In genomic region chr15:84716036-84716732, GRCh38 we compare ENCODE assay signal across 8 cellular contexts. TPM values are rescaled to one million over a fixed set of nuclear protein-coding genes. Genes with fewer than 3 reads are reported as not detected.
DNase-seq lines count a peak whose midpoint lies in the region; ATAC-seq and TF ChIP-seq lines count a peak whose summit lies in the region.

Gene SEC11A (minus strand): TSS chr15:84716139. CDS start chr15:84716075, 64 bp downstream.

- peak; percentile 93 for ATAC-seq in HG03460 (IDR thresholded peaks at IDR 0.05; ENCODE audit: unreplicated experiment)
- ATAC-seq in left colon = peak; percentile 96

- H3K4me1 Mint-ChIP-seq in activated CD4-positive, alpha-beta T cell treated with anti-CD3 and anti-CD28 coated beads, Interleukin-2, amount 10 ng/mL, durations not matched to agents 24 days and 14 days = peaks cover 42% of the 10 kb centered on the region

- intact Hi-C loops in activated CD4-positive, alpha-beta T cell treated with anti-CD3 and anti-CD28 coated beads, Interleukin-2, amount 10 ng/mL, durations not matched to agents 24 days and 14 days (cut with micrococcal nuclease) = loop anchor here (1.0 to 10.0 kb wide), 5 partner anchors 19 to 269 kb away; partner anchors contain the start of genes PDE8A, WDR73 and ZSCAN2
- intact Hi-C loops in left colon (cut with DNase I, micrococcal nuclease) = no loop called here

- H3K36me3 Mint-ChIP-seq in activated CD4-positive, alpha-beta T cell treated with anti-CD3 and anti-CD28 coated beads, Interleukin-2, amount 10 ng/mL, durations not matched to agents 24 days and 14 days (ENCODE audit: low read depth) = peaks cover 13% of the 10 kb centered on the region

- H3K27ac ChIP-seq in coronary artery = peak within 1 kb of the TSS; percentile 92 to 96

- H3K36me3 ChIP-seq in BE2C = no peaks in the 10 kb centered on the region; the same call in 1 of the 2 replicates

- no peaks in the 10 kb centered on the region; the same call in 1 of the 2 replicates for H3K4me1 ChIP-seq in BE2C

- H3K4me3 ChIP-seq in BE2C (ENCODE audit: low read depth, low read length) (peak within 1 kb of the TSS; percentile 89), coronary artery (peak within 1 kb of the TSS; percentile 85)

- no peaks in the 10 kb centered on the region for H3K27me3 Mint-ChIP-seq in activated CD4-positive, alpha-beta T cell treated with anti-CD3 and anti-CD28 coated beads, Interleukin-2, amount 10 ng/mL, durations not matched to agents 24 days and 14 days

- H3K4me3 Mint-ChIP-seq in activated CD4-positive, alpha-beta T cell treated with anti-CD3 and anti-CD28 coated beads, Interleukin-2, amount 10 ng/mL, durations not matched to agents 24 days and 14 days = peak within 1 kb of the TSS; percentile 89

- no peaks in the 10 kb centered on the region for H3K9me3 ChIP-seq in BE2C

- H3K27ac Mint-ChIP-seq in activated CD4-positive, alpha-beta T cell treated with anti-CD3 and anti-CD28 coated beads, Interleukin-2, amount 10 ng/mL, durations not matched to agents 24 days and 14 days = peak within 1 kb of the TSS; percentile 91

- H3K9me3 Mint-ChIP-seq in activated CD4-positive, alpha-beta T cell treated with anti-CD3 and anti-CD28 coated beads, Interleukin-2, amount 10 ng/mL, durations not matched to agents 24 days and 14 days = no peaks in the 10 kb centered on the region

- DNase-seq in BE2C = peak; percentile 96
- peak; percentile 87 for DNase-seq in GM19240 (ENCODE audit: insufficient read length, low spot score)
- peak; percentile 89 to 96 for DNase-seq in NCI-H526 (lab: John Stamatoyannopoulos, UW)
- DNase-seq in activated CD4-positive, alpha-beta T cell treated with anti-CD3 and anti-CD28 coated beads, Interleukin-2, amount 10 ng/mL, durations not matched to agents 24 days and 14 days = peak; percentile 97
- DNase-seq in coronary artery (ENCODE audit: low spot score) = peak; percentile 98
- DNase-seq in left colon = peak; percentile 95 to 96
- peak; percentile 92 for DNase-seq in stimulated activated CD4-positive, alpha-beta T cell treated with anti-CD3 and anti-CD28 coated beads, Interleukin-1b, Interleukin-23, amount 100 ng/mL, for 48 hours

- H3K27me3 ChIP-seq in BE2C = no peaks in the 10 kb centered on the region

- TF ChIP-seq CTCF in BE2C (IDR thresholded peaks at IDR 0.05; ENCODE audit: low read depth, low read length) = no peak
- TF ChIP-seq CTCF in coronary artery (IDR thresholded peaks at IDR 0.05) = no peak

RNA-seq across cellular contexts. Expression of gene SEC11A, which starts in this region (rescaled TPM):
- polyA plus RNA-seq in BE2C (2012; ENCODE audit: insufficient read depth, insufficient read length, low read depth) = 121 TPM
- total RNA-seq in activated CD4-positive, alpha-beta T cell treated with anti-CD3 and anti-CD28 coated beads, Interleukin-2, amount 10 ng/mL, durations not matched to agents 24 days and 14 days = 101 and 108 TPM in 2 replicates
- total RNA-seq in left colon = 100 to 1,000 TPM; 128 to 130 TPM

Comparison
In these comparisons a context has a peak if more than half of its experiments do, and no peak if none do; other contexts are left out.
1. Peak in every context shown above with its lines: DNase-seq, ATAC-seq, H3K4me3 ChIP-seq and H3K27ac ChIP-seq.